Comparison of ENCODE assay signal across 9 cellular contexts in the genomic region with DNA sequence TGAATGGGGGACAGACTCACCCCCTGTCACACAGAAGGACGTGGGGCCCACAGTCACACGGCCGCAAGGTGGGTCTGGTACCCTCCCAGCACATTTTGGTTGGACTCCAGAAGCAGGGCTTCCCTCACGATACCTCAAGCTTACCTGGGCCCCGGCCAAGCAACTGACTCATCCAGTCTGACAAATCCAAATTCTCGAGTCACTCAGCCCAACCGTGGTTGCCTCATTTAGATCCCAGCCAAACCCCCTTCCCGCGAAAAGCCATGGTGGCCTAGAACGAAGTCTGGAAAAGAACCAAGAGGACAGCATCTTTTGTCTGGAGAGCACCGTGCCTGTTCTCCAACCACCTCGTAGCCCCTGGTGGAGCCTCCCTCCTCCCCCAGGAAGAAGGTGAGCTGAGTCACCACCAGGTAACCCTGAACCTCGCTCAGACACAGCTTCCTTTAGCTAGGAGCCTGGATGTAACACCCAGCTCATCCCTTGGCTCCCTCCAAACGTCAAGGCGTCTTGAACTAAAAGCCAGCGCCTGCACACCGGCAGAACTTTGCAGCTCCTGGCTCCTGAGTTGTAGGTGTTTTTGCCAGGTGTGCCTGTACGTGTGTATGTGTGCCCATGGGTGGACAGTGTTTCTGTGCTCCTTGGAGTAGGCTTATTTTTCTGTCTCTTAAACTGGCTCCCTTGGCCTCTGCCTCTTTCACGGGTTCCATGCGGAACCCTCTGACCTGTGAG.
DNase-seq lines count a peak whose midpoint lies in the region; ATAC-seq and TF ChIP-seq lines count a peak whose summit lies in the region.
"Had no signal": no experiment of that assay in that cellular context is flagged by ENCODE, and none has a peak within 500 bp of the region (broad histone marks: within the 10 kb centered on the region; RNA-seq: fewer than 3 reads in every experiment).

No MANE protein-coding gene starts in this region.

- H3K36me3 Mint-ChIP-seq in naive thymus-derived CD8-positive, alpha-beta T cell, result peaks cover 0 to 4% (median 0%) of the 10 kb centered on the region in 3 donors

- no peak for ATAC-seq in naive thymus-derived CD8-positive, alpha-beta T cell
- no peak for ATAC-seq in GM19035 (IDR thresholded peaks at IDR 0.05; ENCODE audit: unreplicated experiment)

- H3K4me3 Mint-ChIP-seq in naive thymus-derived CD8-positive, alpha-beta T cell, result peak overlapping the region in 2 of 10 donors; percentile 21 to 62

- peaks cover 21 to 86% (median 51%) of the 10 kb centered on the region in 4 donors for H3K4me1 Mint-ChIP-seq in naive thymus-derived CD8-positive, alpha-beta T cell

- TF ChIP-seq CTCF in AG10803 (conservative IDR thresholded peaks at IDR 0.05; ENCODE audit: low read length) (no peak), breast epithelium (IDR thresholded peaks at IDR 0.05) (no peak)

- TF ChIP-seq POLR2A in breast epithelium (IDR thresholded peaks at IDR 0.05), result no peak

- no peaks in the 10 kb centered on the region for H3K9me3 Mint-ChIP-seq in naive thymus-derived CD8-positive, alpha-beta T cell

- peaks cover 0 to 8% of the 10 kb centered on the region in 2 donors for H3K4me1 ChIP-seq in breast epithelium

- H3K36me3 ChIP-seq in breast epithelium, result no peaks in the 10 kb centered on the region

- intact Hi-C loops in breast epithelium (cut with DNase I; ENCODE audit: low total_unique reads), result no loop called here

- H3K4me3 ChIP-seq in AG10803 (ENCODE audit: low read length) (no peak overlapping the region), breast epithelium (no peak overlapping the region)

- no peaks in the 10 kb centered on the region for H3K9me3 ChIP-seq in breast epithelium

- POLR2A ChIA-PET in naive thymus-derived CD8-positive, alpha-beta T cell (lab: Charles Lee), result no interaction called here

- DNase-seq in AG10803 (ENCODE audit: low read depth) (peak; percentile 81), HT1080 (ENCODE audit: low read depth) (peak; percentile 71), breast epithelium (ENCODE audit: low spot score in 2 of 2) (peak; percentile 69 to 74), NCI-H2196 treated with DMSO at 0.1 percent for 48 hours (lab: John Stamatoyannopoulos, UW; ENCODE audit: unreplicated experiment) (no peak)
- no peak for DNase-seq in naive thymus-derived CD8-positive, alpha-beta T cell
- no peak for DNase-seq in stimulated activated CD4-positive, alpha-beta T cell treated with anti-CD3 and anti-CD28 coated beads, Interleukin-15, amount 100 ng/mL, for 24 hours
- no peak for DNase-seq in stimulated activated CD4-positive, alpha-beta T cell treated with anti-CD3 and anti-CD28 coated beads, Interleukin-2, amount 100 ng/mL, for 48 hours
- DNase-seq: NCI-H1105 had no signal

- no peaks in the 10 kb centered on the region for H3K27me3 ChIP-seq in breast epithelium

- peak overlapping the region; percentile 31 to 54 for H3K27ac ChIP-seq in breast epithelium

- no peaks in the 10 kb centered on the region for H3K27me3 Mint-ChIP-seq in naive thymus-derived CD8-positive, alpha-beta T cell

- peak overlapping the region in 7 of 10 donors; percentile 22 to 97 (median 90) for H3K27ac Mint-ChIP-seq in naive thymus-derived CD8-positive, alpha-beta T cell

Comparison
In these comparisons a context has a peak if more than half of its experiments do, and no peak if none do; other contexts are left out.
1. DNase-seq: peak in AG10803 (single experiment), HT1080 (single experiment) and breast epithelium (2 of 2); none in naive thymus-derived CD8-positive, alpha-beta T cell (0 of 10), NCI-H2196 treated with DMSO at 0.1 percent for 48 hours (single experiment), stimulated activated CD4-positive, alpha-beta T cell treated with anti-CD3 and anti-CD28 coated beads, Interleukin-15, amount 100 ng/mL, for 24 hours (single experiment) and stimulated activated CD4-positive, alpha-beta T cell treated with anti-CD3 and anti-CD28 coated beads, Interleukin-2, amount 100 ng/mL, for 48 hours (0 of 2).